Comparison of ENCODE assay signal across 9 cellular contexts in genomic region chr17:79997004-79997673, GRCh38. TPM values are rescaled to one million over a fixed set of nuclear protein-coding genes. Genes with fewer than 3 reads are reported as not detected.
DNase-seq lines count a peak whose midpoint lies in the region; ATAC-seq and TF ChIP-seq lines count a peak whose summit lies in the region.
"Had no signal": no experiment of that assay in that cellular context is flagged by ENCODE, and none has a peak within 500 bp of the region (broad histone marks: within the 10 kb centered on the region; RNA-seq: fewer than 3 reads in every experiment).

No MANE protein-coding gene starts in this region.

- peaks cover 0 to 5% of the 10 kb centered on the region in 2 experiments; a peak in 2 of 3 replicates for H3K36me3 ChIP-seq in HEK293 (ENCODE audit: control insufficient read depth in 2 of 2, insufficient read depth in 1 of 2, low read length in 2 of 2)
- peaks cover 0 to 2% (median 0%) of the 10 kb centered on the region in 9 donors for H3K36me3 ChIP-seq in heart right ventricle
- H3K36me3 ChIP-seq in breast epithelium: no peaks in the 10 kb centered on the region

- H3K9me3 ChIP-seq in HEK293 (ENCODE audit: control insufficient read depth, insufficient read depth, low read depth, low read length) (no peaks in the 10 kb centered on the region), heart right ventricle (no peaks in the 10 kb centered on the region), breast epithelium (no peaks in the 10 kb centered on the region)
- H3K9me3 ChIP-seq: SJSA1 had no signal

- H3K4me1 ChIP-seq in HEK293 (ENCODE audit: control insufficient read depth, insufficient read depth, low read length) (peaks cover 20% of the 10 kb centered on the region), heart right ventricle (peaks cover 18 to 44% (median 22%) of the 10 kb centered on the region in 9 donors), breast epithelium (peaks cover 0 to 9% of the 10 kb centered on the region in 2 donors)

- ATAC-seq in GM21423 (IDR thresholded peaks at IDR 0.05; ENCODE audit: unreplicated experiment) (no peak), heart right ventricle (no peak)

- POLR2A ChIA-PET in HEK293 (lab: Yijun Ruan, JAX): interaction anchor here (0.6 kb wide), 1 partner anchor 36 kb away, joined by 8 read pairs; no protein-coding TSS in a partner anchor

- H3K4me3 ChIP-seq in HEK293 (ENCODE audit: low read depth, low read length) (no peak overlapping the region), choroid plexus epithelial cell (ENCODE audit: low read depth, low read length) (no peak overlapping the region), heart right ventricle (peak overlapping the region in 1 of 10 donors; percentile 26), breast epithelium (no peak overlapping the region)
- H3K4me3 ChIP-seq: SJSA1 had no signal

- H3K27me3 ChIP-seq in heart right ventricle (no peaks in the 10 kb centered on the region), breast epithelium (no peaks in the 10 kb centered on the region)
- H3K27me3 ChIP-seq: SJSA1 had no signal

- CTCF ChIA-PET in HEK293 (lab: Yijun Ruan, JAX): interaction anchor here (0.8 to 0.9 kb wide), 2 partner anchors 8 to 9 kb away, joined by 3 to 8 read pairs; no protein-coding TSS in a partner anchor

- intact Hi-C loops in heart right ventricle (cut with DNase I) (loop anchor here in 3 of 10 donors (10.0 kb wide), 1 partner anchor 252 kb away; no protein-coding TSS in a partner anchor), breast epithelium (cut with DNase I; ENCODE audit: low total_unique reads) (no loop called here)

- TF ChIP-seq POLR2A in breast epithelium (IDR thresholded peaks at IDR 0.05): no peak

- WGBS in heart right ventricle, 2 donors: 71 to 83% methylated on average over 15 of the region's 15 CpGs

- no peak for TF ChIP-seq CTCF in HEK293 (tag by site-specific recombination; IDR thresholded peaks at IDR 0.05)
- TF ChIP-seq CTCF in choroid plexus epithelial cell (conservative IDR thresholded peaks at IDR 0.05; ENCODE audit: low read depth, low read length): no peak
- no peak for TF ChIP-seq CTCF in heart right ventricle (IDR thresholded peaks at IDR 0.05)
- no peak for TF ChIP-seq CTCF in breast epithelium (IDR thresholded peaks at IDR 0.05)

- peak; percentile 59 for DNase-seq in activated CD4-positive, alpha-beta T cell treated with anti-CD3 and anti-CD28 coated beads for 1 hour
- DNase-seq in choroid plexus epithelial cell (ENCODE audit: low read depth) (peak; percentile 52), NCI-H524 treated with DMSO at 0.1 percent for 48 hours (lab: John Stamatoyannopoulos, UW) (no peak), heart right ventricle (no peak), breast epithelium (ENCODE audit: low spot score in 2 of 2) (no peak)
- peak; percentile 37 for DNase-seq in stimulated activated CD8-positive, alpha-beta memory T cell treated with anti-CD3 and anti-CD28 coated beads, Interleukin-12 subunit alpha, Interleukin-12 subunit beta, amount 100 ng/mL, for 4 hours (ENCODE audit: low read depth)

- H3K27ac ChIP-seq in HEK293 (ENCODE audit: extremely low read depth, low read depth, low read length): no peak overlapping the region
- H3K27ac ChIP-seq in heart right ventricle: peak overlapping the region in 2 of 10 donors; percentile 29 to 85
- peak overlapping the region in 1 of 2 donors; percentile 25 for H3K27ac ChIP-seq in breast epithelium
- H3K27ac ChIP-seq: SJSA1 had no signal

TF ChIP-seq in HEK293, 187 proteins besides CTCF, POLR2A, EP300 and RAD21:
- TF ChIP-seq ZNF600 (tag by site-specific recombination; IDR thresholded peaks at IDR 0.05) (peak; percentile 76), ZNF335 (tag by site-specific recombination; conservative IDR thresholded peaks at IDR 0.05) (no peak), ZBTB20 (tag by site-specific recombination; IDR thresholded peaks at IDR 0.05) (0 out of 2 replicates have a peak, but pooled peaks have one; percentile 19), ZIC2 (tag by site-specific recombination; IDR thresholded peaks at IDR 0.05) (peak; percentile 62), ZNF677 (tag by site-specific recombination; IDR thresholded peaks at IDR 0.05) (no peak), ZNF48 (tag by site-specific recombination; IDR thresholded peaks at IDR 0.05) (no peak), ZNF138 (tag by site-specific recombination; IDR thresholded peaks at IDR 0.05; ENCODE audit: borderline replicate concordance) (no peak), PRDM10 (tag by site-specific recombination; IDR thresholded peaks at IDR 0.05) (peak; percentile 93)

RNA-seq across cellular contexts. Expression of gene TBC1D16, which starts 38.5 kb away (rescaled TPM):
- total RNA-seq in heart right ventricle (10 to 100 TPM; 13.5 to 23.3 (median 17.7) TPM), breast epithelium (10 to 100 TPM; 27.1 to 92.2 (median 32.8) TPM)
- polyA plus RNA-seq in heart right ventricle: 1 to 10 TPM; 4.8 to 5.7 TPM

RNA-seq across cellular contexts. Expression of gene CCDC40, which starts 39.3 kb away (rescaled TPM):
- total RNA-seq in heart right ventricle: 1 to 10 TPM; 3.4 to 8.9 (median 6.8) TPM
- 1 to 10 TPM; 2.0 to 5.8 TPM for polyA plus RNA-seq in heart right ventricle
- total RNA-seq in breast epithelium: 10 to 100 TPM in 2 of 3 donors, 1 to 10 TPM in 1; 7.4 to 11.8 (median 11.6) TPM

Comparison
In these comparisons a context has a peak if more than half of its experiments do, and no peak if none do; other contexts are left out.
1. DNase-seq: peak in activated CD4-positive, alpha-beta T cell treated with anti-CD3 and anti-CD28 coated beads for 1 hour (single experiment), choroid plexus epithelial cell (single experiment) and stimulated activated CD8-positive, alpha-beta memory T cell treated with anti-CD3 and anti-CD28 coated beads, Interleukin-12 subunit alpha, Interleukin-12 subunit beta, amount 100 ng/mL, for 4 hours (single experiment); none in NCI-H524 treated with DMSO at 0.1 percent for 48 hours (single experiment), heart right ventricle (0 of 2) and breast epithelium (0 of 2).